ENCODE assay signal across 8 cellular contexts in the genomic region with DNA sequence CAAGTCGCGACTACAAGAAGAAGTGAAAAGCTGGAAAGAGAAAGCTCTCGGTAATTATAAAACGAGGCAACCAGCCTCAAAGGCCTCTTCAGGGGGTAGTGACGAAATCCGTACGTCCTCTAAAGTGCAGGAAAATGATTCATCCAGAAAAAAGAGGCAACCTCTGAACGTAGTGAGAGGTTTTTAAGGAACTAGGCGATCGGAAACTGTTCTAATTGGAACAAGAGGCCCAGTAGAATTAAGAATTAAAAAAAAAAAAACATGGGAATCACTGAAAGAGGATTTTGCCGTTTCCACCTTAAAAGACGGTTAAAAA. TPM values are rescaled to one million over a fixed set of nuclear protein-coding genes. Genes with fewer than 3 reads are reported as not detected.
DNase-seq lines count a peak whose midpoint lies in the region; ATAC-seq and TF ChIP-seq lines count a peak whose summit lies in the region.

No MANE protein-coding gene starts in this region.

- H3K27ac ChIP-seq in endodermal cell (ENCODE audit: low read depth, low read length): peak overlapping the region; percentile 95

- H3K4me1 Mint-ChIP-seq in endodermal cell (peaks cover 21% of the 10 kb centered on the region), nephron (peaks cover 38% of the 10 kb centered on the region)

- H3K4me1 ChIP-seq in endodermal cell (ENCODE audit: control insufficient read depth, insufficient read depth, low read length): peaks cover 4% of the 10 kb centered on the region

- H3K4me3 Mint-ChIP-seq in endodermal cell (peak overlapping the region; percentile 100), nephron (peak overlapping the region; percentile 96 to 100 (median 98))

- WGBS in endodermal cell (ENCODE audit: insufficient coverage in 1 of 2, insufficient read length in 1 of 2), 2 experiments: 0 to 1% methylated on average over 12 of the region's 12 CpGs

- ATAC-seq in HG02973 (IDR thresholded peaks at IDR 0.05; ENCODE audit: unreplicated experiment): no peak
- ATAC-seq in GM19023 (IDR thresholded peaks at IDR 0.05; ENCODE audit: unreplicated experiment): no peak

- peak overlapping the region; percentile 94 for H3K4me3 ChIP-seq in endodermal cell (ENCODE audit: low read length)

- no peaks in the 10 kb centered on the region for H3K9me3 Mint-ChIP-seq in endodermal cell
- H3K9me3 Mint-ChIP-seq in nephron: no peaks in the 10 kb centered on the region

- no peaks in the 10 kb centered on the region for H3K27me3 ChIP-seq in endodermal cell (ENCODE audit: control insufficient read depth, insufficient read depth, low read length, poor library complexity, severe bottlenecking)

- no peaks in the 10 kb centered on the region for H3K9me3 ChIP-seq in endodermal cell (ENCODE audit: control insufficient read depth, low read length)

- H3K36me3 ChIP-seq in endodermal cell (ENCODE audit: control insufficient read depth, insufficient read depth, low read length): peaks cover 47% of the 10 kb centered on the region

- no peaks in the 10 kb centered on the region for H3K27me3 Mint-ChIP-seq in endodermal cell (ENCODE audit: insufficient read depth)
- peaks cover 3% of the 10 kb centered on the region for H3K27me3 Mint-ChIP-seq in nephron (ENCODE audit: low read depth)

- TF ChIP-seq CTCF in endodermal cell (conservative IDR thresholded peaks at IDR 0.05) (no peak), nephron (IDR thresholded peaks at IDR 0.05; ENCODE audit: unreplicated experiment in 3 of 3) (no peak)

- peak overlapping the region; percentile 97 for H3K27ac Mint-ChIP-seq in endodermal cell
- H3K27ac Mint-ChIP-seq in nephron: peak overlapping the region; percentile 96 to 100 (median 98)

- H3K9ac ChIP-seq in endodermal cell (ENCODE audit: extremely low read depth, low read length, poor library complexity, severe bottlenecking): peak overlapping the region; percentile 98

- H3K36me3 Mint-ChIP-seq in endodermal cell (ENCODE audit: low read depth): peaks cover 45% of the 10 kb centered on the region
- peaks cover 43% of the 10 kb centered on the region for H3K36me3 Mint-ChIP-seq in nephron (ENCODE audit: low read depth)

- peak; percentile 79 for DNase-seq in DMS53 (lab: John Stamatoyannopoulos, UW)
- no peak for DNase-seq in DMS53 treated with DMSO at 0.1 percent for 48 hours (lab: John Stamatoyannopoulos, UW; ENCODE audit: unreplicated experiment)
- DNase-seq in SIG-M5 (lab: John Stamatoyannopoulos, UW): peak; percentile 90
- DNase-seq in endodermal cell: no peak
- no peak for DNase-seq in NCI-H446 (lab: John Stamatoyannopoulos, UW)

RNA-seq across cellular contexts. Expression of a gene that starts 1.0 kb away (rescaled TPM):
- 100 to 1,000 TPM; 198 to 214 TPM for total RNA-seq in endodermal cell
- polyA plus RNA-seq in endodermal cell (2013, experiment 1 of 2): 175 TPM
- 176 TPM for polyA plus RNA-seq in endodermal cell (2013, experiment 2 of 2)

RNA-seq across cellular contexts. Expression of a gene that starts 31.1 kb away (rescaled TPM):
- total RNA-seq in endodermal cell: under 1 TPM; 0.57 to 0.93 TPM
- 0.68 TPM for polyA plus RNA-seq in endodermal cell (2013, experiment 1 of 2)
- polyA plus RNA-seq in endodermal cell (2013, experiment 2 of 2): 0.79 TPM

Comparison
In these comparisons a context has a peak if more than half of its experiments do, and no peak if none do; other contexts are left out.
1. DNase-seq: peak in DMS53 (single experiment) and SIG-M5 (single experiment); none in DMS53 treated with DMSO at 0.1 percent for 48 hours (single experiment), endodermal cell (single experiment) and NCI-H446 (0 of 2).